In the genomic region with DNA sequence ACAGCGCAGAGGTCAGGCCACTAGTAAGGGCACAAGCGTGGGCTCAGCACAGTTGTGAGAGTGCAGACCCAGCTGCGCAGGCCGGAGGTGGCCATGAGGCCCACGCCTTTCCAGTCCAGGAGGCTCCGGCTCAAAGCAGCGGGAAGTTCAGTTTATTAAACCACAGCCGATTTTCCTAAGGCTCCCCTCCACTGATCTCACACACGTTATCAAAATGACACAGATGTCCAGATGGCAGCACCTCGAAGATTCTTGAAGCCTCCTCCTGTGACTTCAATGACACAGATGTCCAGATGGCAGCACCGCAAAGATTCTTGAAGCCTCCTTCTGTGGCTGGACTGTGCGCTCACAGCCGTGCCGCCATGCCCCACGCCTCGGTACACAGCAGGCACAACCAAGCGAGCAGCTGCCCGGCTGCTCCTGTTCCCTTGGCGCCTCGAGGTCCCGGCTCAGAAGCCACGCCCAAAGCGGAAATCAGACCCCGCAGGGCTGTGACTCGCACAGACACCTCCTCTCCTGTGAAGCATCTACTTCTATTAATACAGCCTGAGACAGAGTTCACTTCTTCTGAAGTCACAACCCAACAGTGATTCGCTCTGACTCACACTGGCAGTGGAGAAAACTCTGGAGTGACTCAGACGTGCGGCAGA, we compare ENCODE assay signal across 1 cellular context.
TF ChIP-seq lines count a peak whose summit lies in the region.

No MANE protein-coding gene starts in this region.

TF ChIP-seq in K562, 482 proteins besides CTCF, POLR2A, EP300 and RAD21 (continued from another document and continues in another):
- peak; percentile 62 for TF ChIP-seq KDM5B (IDR thresholded peaks at IDR 0.05; ENCODE audit: insufficient replicate concordance, low read depth, low read length)
- peak; percentile 79 for TF ChIP-seq SMARCA4 (IDR thresholded peaks at IDR 0.05)
- TF ChIP-seq KAT2B (IDR thresholded peaks at IDR 0.05; ENCODE audit: low read depth, low read length), result no peak
- no peak; the same call in 1 of the 2 replicates for TF ChIP-seq ZBTB7A (IDR thresholded peaks at IDR 0.05; ENCODE audit: borderline replicate concordance, control insufficient read depth, low read depth, low read length)
- TF ChIP-seq, protein P1, sequence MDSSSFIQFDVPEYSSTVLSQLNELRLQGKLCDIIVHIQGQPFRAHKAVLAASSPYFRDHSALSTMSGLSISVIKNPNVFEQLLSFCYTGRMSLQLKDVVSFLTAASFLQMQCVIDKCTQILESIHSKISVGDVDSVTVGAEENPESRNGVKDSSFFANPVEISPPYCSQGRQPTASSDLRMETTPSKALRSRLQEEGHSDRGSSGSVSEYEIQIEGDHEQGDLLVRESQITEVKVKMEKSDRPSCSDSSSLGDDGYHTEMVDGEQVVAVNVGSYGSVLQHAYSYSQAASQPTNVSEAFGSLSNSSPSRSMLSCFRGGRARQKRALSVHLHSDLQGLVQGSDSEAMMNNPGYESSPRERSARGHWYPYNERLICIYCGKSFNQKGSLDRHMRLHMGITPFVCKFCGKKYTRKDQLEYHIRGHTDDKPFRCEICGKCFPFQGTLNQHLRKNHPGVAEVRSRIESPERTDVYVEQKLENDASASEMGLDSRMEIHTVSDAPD (CRISPR knock-in tag; IDR thresholded peaks at IDR 0.05), result no peak; the same call in 1 of the 2 replicates
- TF ChIP-seq DIDO1 (tag; IDR thresholded peaks at IDR 0.05; ENCODE audit: low read depth), result no peak
- TF ChIP-seq NFE2 (IDR thresholded peaks at IDR 0.05; ENCODE audit: low read depth), result no peak
- TF ChIP-seq, protein P2, sequence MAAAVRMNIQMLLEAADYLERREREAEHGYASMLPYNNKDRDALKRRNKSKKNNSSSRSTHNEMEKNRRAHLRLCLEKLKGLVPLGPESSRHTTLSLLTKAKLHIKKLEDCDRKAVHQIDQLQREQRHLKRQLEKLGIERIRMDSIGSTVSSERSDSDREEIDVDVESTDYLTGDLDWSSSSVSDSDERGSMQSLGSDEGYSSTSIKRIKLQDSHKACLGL (CRISPR knock-in tag; IDR thresholded peaks at IDR 0.05; ENCODE audit: borderline replicate concordance, poor library complexity, severe bottlenecking), result no peak
- TF ChIP-seq SP2 (IDR thresholded peaks at IDR 0.05; ENCODE audit: extremely low read depth, low read depth, low read length, poor library complexity, severe bottlenecking), result no peak
- TF ChIP-seq NONO (IDR thresholded peaks at IDR 0.05; ENCODE audit: low read depth in 2 of 2, low read length in 1 of 2), result no peak
- peak; percentile 68; the same call in 1 of the 2 replicates for TF ChIP-seq ZNF263 (CRISPR knock-in tag; IDR thresholded peaks at IDR 0.05; ENCODE audit: borderline replicate concordance)
- TF ChIP-seq HNRNPUL1 (IDR thresholded peaks at IDR 0.05; ENCODE audit: low read length), result no peak
- TF ChIP-seq FOSL1 (tag; conservative IDR thresholded peaks at IDR 0.05), result peak; percentile 96
- TF ChIP-seq ZNF133 (CRISPR knock-in tag; IDR thresholded peaks at IDR 0.05), result no peak
- 0 out of 2 replicates have a peak, but pooled peaks have one; percentile 43 for TF ChIP-seq NCOA1 (IDR thresholded peaks at IDR 0.05; ENCODE audit: low read depth)
- no peak for TF ChIP-seq RBM15 (IDR thresholded peaks at IDR 0.05; ENCODE audit: insufficient read depth, low read length)
- no peak for TF ChIP-seq SETDB1 (IDR thresholded peaks at IDR 0.05; ENCODE audit: low read length)
- no peak for TF ChIP-seq TARDBP (IDR thresholded peaks at IDR 0.05)
- TF ChIP-seq RBM25 (IDR thresholded peaks at IDR 0.05; ENCODE audit: low read depth, low read length, severe bottlenecking), result no peak
- TF ChIP-seq ZNF444 (CRISPR knock-in tag; IDR thresholded peaks at IDR 0.05), result no peak
- TF ChIP-seq CTBP1 (IDR thresholded peaks at IDR 0.05; ENCODE audit: borderline replicate concordance), result peak; percentile 86
- no peak for TF ChIP-seq GATAD2B (IDR thresholded peaks at IDR 0.05; ENCODE audit: borderline replicate concordance)
- TF ChIP-seq, protein P3, sequence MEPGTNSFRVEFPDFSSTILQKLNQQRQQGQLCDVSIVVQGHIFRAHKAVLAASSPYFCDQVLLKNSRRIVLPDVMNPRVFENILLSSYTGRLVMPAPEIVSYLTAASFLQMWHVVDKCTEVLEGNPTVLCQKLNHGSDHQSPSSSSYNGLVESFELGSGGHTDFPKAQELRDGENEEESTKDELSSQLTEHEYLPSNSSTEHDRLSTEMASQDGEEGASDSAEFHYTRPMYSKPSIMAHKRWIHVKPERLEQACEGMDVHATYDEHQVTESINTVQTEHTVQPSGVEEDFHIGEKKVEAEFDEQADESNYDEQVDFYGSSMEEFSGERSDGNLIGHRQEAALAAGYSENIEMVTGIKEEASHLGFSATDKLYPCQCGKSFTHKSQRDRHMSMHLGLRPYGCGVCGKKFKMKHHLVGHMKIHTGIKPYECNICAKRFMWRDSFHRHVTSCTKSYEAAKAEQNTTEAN (CRISPR knock-in tag; IDR thresholded peaks at IDR 0.05), result peak; percentile 75; the same call in 1 of the 2 replicates
- peak; percentile 71 for TF ChIP-seq FOXM1 (IDR thresholded peaks at IDR 0.05; ENCODE audit: low read depth)
- TF ChIP-seq FOXM1 (CRISPR knock-in tag; IDR thresholded peaks at IDR 0.05; ENCODE audit: low read depth), result no peak
- no peak for TF ChIP-seq ZBTB17 (CRISPR knock-in tag; IDR thresholded peaks at IDR 0.05)
- TF ChIP-seq ZNF436 (CRISPR knock-in tag; IDR thresholded peaks at IDR 0.05), result no peak
- TF ChIP-seq, protein P4, sequence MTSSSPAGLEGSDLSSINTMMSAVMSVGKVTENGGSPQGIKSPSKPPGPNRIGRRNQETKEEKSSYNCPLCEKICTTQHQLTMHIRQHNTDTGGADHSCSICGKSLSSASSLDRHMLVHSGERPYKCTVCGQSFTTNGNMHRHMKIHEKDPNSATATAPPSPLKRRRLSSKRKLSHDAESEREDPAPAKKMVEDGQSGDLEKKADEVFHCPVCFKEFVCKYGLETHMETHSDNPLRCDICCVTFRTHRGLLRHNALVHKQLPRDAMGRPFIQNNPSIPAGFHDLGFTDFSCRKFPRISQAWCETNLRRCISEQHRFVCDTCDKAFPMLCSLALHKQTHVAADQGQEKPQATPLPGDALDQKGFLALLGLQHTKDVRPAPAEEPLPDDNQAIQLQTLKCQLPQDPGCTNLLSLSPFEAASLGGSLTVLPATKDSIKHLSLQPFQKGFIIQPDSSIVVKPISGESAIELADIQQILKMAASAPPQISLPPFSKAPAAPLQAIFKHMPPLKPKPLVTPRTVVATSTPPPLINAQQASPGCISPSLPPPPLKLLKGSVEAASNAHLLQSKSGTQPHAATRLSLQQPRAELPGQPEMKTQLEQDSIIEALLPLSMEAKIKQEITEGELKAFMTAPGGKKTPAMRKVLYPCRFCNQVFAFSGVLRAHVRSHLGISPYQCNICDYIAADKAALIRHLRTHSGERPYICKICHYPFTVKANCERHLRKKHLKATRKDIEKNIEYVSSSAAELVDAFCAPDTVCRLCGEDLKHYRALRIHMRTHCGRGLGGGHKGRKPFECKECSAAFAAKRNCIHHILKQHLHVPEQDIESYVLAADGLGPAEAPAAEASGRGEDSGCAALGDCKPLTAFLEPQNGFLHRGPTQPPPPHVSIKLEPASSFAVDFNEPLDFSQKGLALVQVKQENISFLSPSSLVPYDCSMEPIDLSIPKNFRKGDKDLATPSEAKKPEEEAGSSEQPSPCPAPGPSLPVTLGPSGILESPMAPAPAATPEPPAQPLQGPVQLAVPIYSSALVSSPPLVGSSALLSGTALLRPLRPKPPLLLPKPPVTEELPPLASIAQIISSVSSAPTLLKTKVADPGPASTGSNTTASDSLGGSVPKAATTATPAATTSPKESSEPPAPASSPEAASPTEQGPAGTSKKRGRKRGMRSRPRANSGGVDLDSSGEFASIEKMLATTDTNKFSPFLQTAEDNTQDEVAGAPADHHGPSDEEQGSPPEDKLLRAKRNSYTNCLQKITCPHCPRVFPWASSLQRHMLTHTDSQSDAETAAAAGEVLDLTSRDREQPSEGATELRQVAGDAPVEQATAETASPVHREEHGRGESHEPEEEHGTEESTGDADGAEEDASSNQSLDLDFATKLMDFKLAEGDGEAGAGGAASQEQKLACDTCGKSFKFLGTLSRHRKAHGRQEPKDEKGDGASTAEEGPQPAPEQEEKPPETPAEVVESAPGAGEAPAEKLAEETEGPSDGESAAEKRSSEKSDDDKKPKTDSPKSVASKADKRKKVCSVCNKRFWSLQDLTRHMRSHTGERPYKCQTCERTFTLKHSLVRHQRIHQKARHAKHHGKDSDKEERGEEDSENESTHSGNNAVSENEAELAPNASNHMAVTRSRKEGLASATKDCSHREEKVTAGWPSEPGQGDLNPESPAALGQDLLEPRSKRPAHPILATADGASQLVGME (CRISPR knock-in tag; IDR thresholded peaks at IDR 0.05), result no peak
- no peak for TF ChIP-seq RFX7 (CRISPR knock-in tag; IDR thresholded peaks at IDR 0.05)
- no peak for TF ChIP-seq FOXJ3 (CRISPR knock-in tag; IDR thresholded peaks at IDR 0.05)
- TF ChIP-seq, protein P5, sequence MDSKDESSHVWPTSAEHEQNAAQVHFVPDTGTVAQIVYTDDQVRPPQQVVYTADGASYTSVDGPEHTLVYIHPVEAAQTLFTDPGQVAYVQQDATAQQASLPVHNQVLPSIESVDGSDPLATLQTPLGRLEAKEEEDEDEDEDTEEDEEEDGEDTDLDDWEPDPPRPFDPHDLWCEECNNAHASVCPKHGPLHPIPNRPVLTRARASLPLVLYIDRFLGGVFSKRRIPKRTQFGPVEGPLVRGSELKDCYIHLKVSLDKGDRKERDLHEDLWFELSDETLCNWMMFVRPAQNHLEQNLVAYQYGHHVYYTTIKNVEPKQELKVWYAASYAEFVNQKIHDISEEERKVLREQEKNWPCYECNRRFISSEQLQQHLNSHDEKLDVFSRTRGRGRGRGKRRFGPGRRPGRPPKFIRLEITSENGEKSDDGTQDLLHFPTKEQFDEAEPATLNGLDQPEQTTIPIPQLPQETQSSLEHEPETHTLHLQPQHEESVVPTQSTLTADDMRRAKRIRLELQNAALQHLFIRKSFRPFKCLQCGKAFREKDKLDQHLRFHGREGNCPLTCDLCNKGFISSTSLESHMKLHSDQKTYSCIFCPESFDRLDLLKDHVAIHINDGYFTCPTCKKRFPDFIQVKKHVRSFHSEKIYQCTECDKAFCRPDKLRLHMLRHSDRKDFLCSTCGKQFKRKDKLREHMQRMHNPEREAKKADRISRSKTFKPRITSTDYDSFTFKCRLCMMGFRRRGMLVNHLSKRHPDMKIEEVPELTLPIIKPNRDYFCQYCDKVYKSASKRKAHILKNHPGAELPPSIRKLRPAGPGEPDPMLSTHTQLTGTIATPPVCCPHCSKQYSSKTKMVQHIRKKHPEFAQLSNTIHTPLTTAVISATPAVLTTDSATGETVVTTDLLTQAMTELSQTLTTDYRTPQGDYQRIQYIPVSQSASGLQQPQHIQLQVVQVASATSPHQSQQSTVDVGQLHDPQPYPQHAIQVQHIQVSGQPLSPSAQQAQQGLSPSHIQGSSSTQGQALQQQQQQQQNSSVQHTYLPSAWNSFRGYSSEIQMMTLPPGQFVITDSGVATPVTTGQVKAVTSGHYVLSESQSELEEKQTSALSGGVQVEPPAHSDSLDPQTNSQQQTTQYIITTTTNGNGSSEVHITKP (IDR thresholded peaks at IDR 0.05; ENCODE audit: partially characterized antibody), result no peak
- no peak for TF ChIP-seq ZNF77 (CRISPR knock-in tag; IDR thresholded peaks at IDR 0.05)
- TF ChIP-seq, protein P6, sequence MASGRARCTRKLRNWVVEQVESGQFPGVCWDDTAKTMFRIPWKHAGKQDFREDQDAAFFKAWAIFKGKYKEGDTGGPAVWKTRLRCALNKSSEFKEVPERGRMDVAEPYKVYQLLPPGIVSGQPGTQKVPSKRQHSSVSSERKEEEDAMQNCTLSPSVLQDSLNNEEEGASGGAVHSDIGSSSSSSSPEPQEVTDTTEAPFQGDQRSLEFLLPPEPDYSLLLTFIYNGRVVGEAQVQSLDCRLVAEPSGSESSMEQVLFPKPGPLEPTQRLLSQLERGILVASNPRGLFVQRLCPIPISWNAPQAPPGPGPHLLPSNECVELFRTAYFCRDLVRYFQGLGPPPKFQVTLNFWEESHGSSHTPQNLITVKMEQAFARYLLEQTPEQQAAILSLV (tag; IDR thresholded peaks at IDR 0.05), result no peak
- no peak for TF ChIP-seq ZNF551 (CRISPR knock-in tag; IDR thresholded peaks at IDR 0.05)
- TF ChIP-seq HNRNPL (IDR thresholded peaks at IDR 0.05; ENCODE audit: low read depth, low read length), result no peak
- TF ChIP-seq, protein P7, sequence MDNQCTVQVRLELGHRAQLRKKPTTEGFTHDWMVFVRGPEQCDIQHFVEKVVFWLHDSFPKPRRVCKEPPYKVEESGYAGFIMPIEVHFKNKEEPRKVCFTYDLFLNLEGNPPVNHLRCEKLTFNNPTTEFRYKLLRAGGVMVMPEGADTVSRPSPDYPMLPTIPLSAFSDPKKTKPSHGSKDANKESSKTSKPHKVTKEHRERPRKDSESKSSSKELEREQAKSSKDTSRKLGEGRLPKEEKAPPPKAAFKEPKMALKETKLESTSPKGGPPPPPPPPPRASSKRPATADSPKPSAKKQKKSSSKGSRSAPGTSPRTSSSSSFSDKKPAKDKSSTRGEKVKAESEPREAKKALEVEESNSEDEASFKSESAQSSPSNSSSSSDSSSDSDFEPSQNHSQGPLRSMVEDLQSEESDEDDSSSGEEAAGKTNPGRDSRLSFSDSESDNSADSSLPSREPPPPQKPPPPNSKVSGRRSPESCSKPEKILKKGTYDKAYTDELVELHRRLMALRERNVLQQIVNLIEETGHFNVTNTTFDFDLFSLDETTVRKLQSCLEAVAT (IDR thresholded peaks at IDR 0.05), result no peak
- no peak for TF ChIP-seq ZNF217 (CRISPR knock-in tag; IDR thresholded peaks at IDR 0.05)
- TF ChIP-seq, protein P8, sequence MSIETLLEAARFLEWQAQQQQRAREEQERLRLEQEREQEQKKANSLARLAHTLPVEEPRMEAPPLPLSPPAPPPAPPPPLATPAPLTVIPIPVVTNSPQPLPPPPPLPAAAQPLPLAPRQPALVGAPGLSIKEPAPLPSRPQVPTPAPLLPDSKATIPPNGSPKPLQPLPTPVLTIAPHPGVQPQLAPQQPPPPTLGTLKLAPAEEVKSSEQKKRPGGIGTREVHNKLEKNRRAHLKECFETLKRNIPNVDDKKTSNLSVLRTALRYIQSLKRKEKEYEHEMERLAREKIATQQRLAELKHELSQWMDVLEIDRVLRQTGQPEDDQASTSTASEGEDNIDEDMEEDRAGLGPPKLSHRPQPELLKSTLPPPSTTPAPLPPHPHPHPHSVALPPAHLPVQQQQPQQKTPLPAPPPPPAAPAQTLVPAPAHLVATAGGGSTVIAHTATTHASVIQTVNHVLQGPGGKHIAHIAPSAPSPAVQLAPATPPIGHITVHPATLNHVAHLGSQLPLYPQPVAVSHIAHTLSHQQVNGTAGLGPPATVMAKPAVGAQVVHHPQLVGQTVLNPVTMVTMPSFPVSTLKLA (conservative IDR thresholded peaks at IDR 0.05), result peak in 1 of 2 experiments; percentile 69; a peak in 2 of 4 replicates
- TF ChIP-seq SMARCC2 (IDR thresholded peaks at IDR 0.05; ENCODE audit: low read depth), result peak; percentile 64; the same call in 1 of the 2 replicates
- no peak for TF ChIP-seq SAFB2 (IDR thresholded peaks at IDR 0.05; ENCODE audit: borderline replicate concordance, low read depth, low read length, severe bottlenecking)
- TF ChIP-seq POLR2AphosphoS2 (IDR thresholded peaks at IDR 0.05; ENCODE audit: low read length), result no peak
- no peak for TF ChIP-seq ZFPM2 (CRISPR knock-in tag; IDR thresholded peaks at IDR 0.05)
- no peak for TF ChIP-seq BRD9 (IDR thresholded peaks at IDR 0.05; ENCODE audit: low read depth, partially characterized antibody)
- TF ChIP-seq CHD4 (IDR thresholded peaks at IDR 0.05; ENCODE audit: insufficient read depth, insufficient replicate concordance, low read depth, low read length, poor library complexity, severe bottlenecking), result peak; percentile 43
- no peak for TF ChIP-seq BRF1 (IDR thresholded peaks at IDR 0.05; ENCODE audit: borderline replicate concordance, extremely low read depth, insufficient read length)
- peak; percentile 87 for TF ChIP-seq MTA2 (IDR thresholded peaks at IDR 0.05; ENCODE audit: low read depth)
- no peak for TF ChIP-seq SMC3 (conservative IDR thresholded peaks at IDR 0.05; ENCODE audit: insufficient read depth, low read depth, low read length)
- TF ChIP-seq ZNF282 (CRISPR knock-in tag; IDR thresholded peaks at IDR 0.05), result no peak
